26 cellular contexts compared by ENCODE assay signal in genomic region chr20:42270539-42270938, GRCh38.
"Had no signal": no experiment of that assay in that cellular context is flagged by ENCODE, and none has a peak within 500 bp of the region (broad histone marks: within the 10 kb centered on the region; RNA-seq: fewer than 3 reads in every experiment).

No MANE protein-coding gene starts in this region.

- H3K36me3 ChIP-seq: brain microvascular endothelial cell, esophagus squamous epithelium, gastroesophageal sphincter, WERI-Rb-1 had no signal

- H3K27me3 ChIP-seq: brain microvascular endothelial cell had no signal

- H3K9me3 ChIP-seq: esophagus squamous epithelium, gastroesophageal sphincter had no signal

- DNase-seq: activated B cell treated with CpG ODN at 0.5 μM for 24 hours; activated CD4-positive, alpha-beta T cell treated with anti-CD3 and anti-CD28 coated beads for 48 hours; activated CD4-positive, alpha-beta T cell treated with anti-CD3 and anti-CD28 coated beads, Interleukin-2, amount 50 U/mL, for 1 hour; activated CD4-positive, alpha-beta T cell treated with anti-CD3 and anti-CD28 coated beads, Interleukin-2, amount 50 U/mL, for 48 hours; activated CD8-positive, alpha-beta memory T cell treated with anti-CD3 and anti-CD28 coated beads for 24 hours; activated CD8-positive, alpha-beta T cell treated with anti-CD3 and anti-CD28 coated beads for 36 hours; activated effector memory CD4-positive, alpha-beta T cell treated with Interleukin-2 at 50 U/mL for 16 hours; activated gamma-delta T cell treated with Interleukin-2 at 50 U/mL for 16 hours; activated naive CD4-positive, alpha-beta T cell treated with anti-CD3 and anti-CD28 coated beads, Interleukin-2, amount 50 U/mL, for 16 hours; activated naive CD4-positive, alpha-beta T cell treated with Interleukin-2 at 50 U/mL for 16 hours; activated T-cell treated with anti-CD3 and anti-CD28 coated beads, Interleukin-2, amount 50 U/mL, for 4 hours; amniotic stem cell; anterior cingulate cortex; brain microvascular endothelial cell; cortex of kidney; dermis blood vessel endothelial cell; effector CD4-positive, alpha-beta T cell; effector memory CD8-positive, alpha-beta T cell; erythroblast; esophagus squamous epithelium; foreskin melanocyte; T-helper 9 cell; WERI-Rb-1 had no signal

- H3K4me1 ChIP-seq: esophagus squamous epithelium, gastroesophageal sphincter had no signal

- H3K4me3 ChIP-seq: esophagus squamous epithelium, gastroesophageal sphincter had no signal

- H3K27ac ChIP-seq: brain microvascular endothelial cell, esophagus squamous epithelium, gastroesophageal sphincter, WERI-Rb-1 had no signal

- ATAC-seq: activated CD4-positive, CD25-positive, alpha-beta regulatory T cell treated with anti-CD3 and anti-CD28 coated beads, Interleukin-2, amount 50 U/mL, for 24 hours; activated CD8-positive, alpha-beta T cell treated with anti-CD3 and anti-CD28 coated beads for 36 hours; activated T-cell treated with anti-CD3 and anti-CD28 coated beads, Interleukin-2, amount 50 U/mL, for 4 hours; activated T-helper 17 cell treated with anti-CD3 and anti-CD28 coated beads, Interleukin-2, amount 50 U/mL, for 72 hours; effector memory CD8-positive, alpha-beta T cell; gastroesophageal sphincter had no signal
